ENCODE assay signal across 3 cellular contexts in genomic region chr15:77171568-77171967, GRCh38.
TF ChIP-seq lines count a peak whose summit lies in the region.

No MANE protein-coding gene starts in this region.

TF ChIP-seq in HepG2, 621 proteins besides CTCF, POLR2A, EP300 and RAD21:
- TF ChIP-seq ZNF768 (CRISPR knock-in tag; IDR thresholded peaks at IDR 0.05) = no peak
- no peak for TF ChIP-seq MYPOP (CRISPR knock-in tag; IDR thresholded peaks at IDR 0.05)
- TF ChIP-seq, protein P1, sequence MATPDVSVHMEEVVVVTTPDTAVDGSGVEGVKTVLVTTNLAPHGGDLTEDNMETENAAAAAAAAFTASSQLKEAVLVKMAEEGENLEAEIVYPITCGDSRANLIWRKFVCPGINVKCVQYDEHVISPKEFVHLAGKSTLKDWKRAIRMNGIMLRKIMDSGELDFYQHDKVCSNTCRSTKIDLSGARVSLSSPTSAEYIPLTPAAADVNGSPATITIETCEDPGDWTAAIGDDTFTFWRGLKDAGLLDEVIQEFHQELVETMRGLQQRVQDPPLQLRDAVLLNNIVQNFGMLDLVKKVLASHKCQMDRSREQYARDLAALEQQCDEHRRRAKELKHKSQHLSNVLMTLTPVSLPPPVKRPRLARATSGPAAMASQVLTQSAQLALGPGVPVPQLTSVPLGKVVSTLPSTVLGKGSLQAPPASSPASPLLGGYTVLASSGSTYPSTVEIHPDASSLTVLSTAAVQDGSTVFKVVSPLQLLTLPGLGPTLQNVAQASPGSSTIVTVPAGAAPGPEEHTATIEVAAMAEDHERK (CRISPR knock-in tag; IDR thresholded peaks at IDR 0.05; ENCODE audit: low read depth) = no peak
- 0 out of 2 replicates have a peak, but pooled peaks have one; percentile 15 for TF ChIP-seq CEBPB (IDR thresholded peaks at IDR 0.05; ENCODE audit: borderline replicate concordance, low read depth, low read length)
- TF ChIP-seq ELF1 (CRISPR knock-in tag; IDR thresholded peaks at IDR 0.05) = no peak
- no peak for TF ChIP-seq RNF2 (conservative IDR thresholded peaks at IDR 0.05; ENCODE audit: low read depth)

TF ChIP-seq in IMR-90, 13 proteins besides CTCF, POLR2A, EP300 and RAD21:
- TF ChIP-seq BHLHE40 (IDR thresholded peaks at IDR 0.05; ENCODE audit: low read depth, low read length) (no peak), CEBPB (IDR thresholded peaks at IDR 0.05; ENCODE audit: low read depth, low read length) (peak; percentile 61)

TF ChIP-seq in K562, 482 proteins besides CTCF, POLR2A, EP300 and RAD21:
- TF ChIP-seq ZNF639 (CRISPR knock-in tag; conservative IDR thresholded peaks at IDR 0.05 in 1 of 2, IDR thresholded peaks at IDR 0.05 in 1 of 2) = no peak
- no peak for TF ChIP-seq ZNF583 (CRISPR knock-in tag; IDR thresholded peaks at IDR 0.05)
- no peak for TF ChIP-seq KAT2B (IDR thresholded peaks at IDR 0.05; ENCODE audit: low read depth, low read length)
- TF ChIP-seq CEBPB (tag; IDR thresholded peaks at IDR 0.05) = peak; percentile 46; the same call in 1 of the 2 replicates
- TF ChIP-seq CEBPG (CRISPR knock-in tag; IDR thresholded peaks at IDR 0.05) = no peak
- TF ChIP-seq CEBPG (tag; conservative IDR thresholded peaks at IDR 0.05 in 1 of 2, IDR thresholded peaks at IDR 0.05 in 1 of 2) = peak in 1 of 2 experiments; percentile 56; a peak in 1 of 4 replicates
- TF ChIP-seq GABPB1 (CRISPR knock-in tag; IDR thresholded peaks at IDR 0.05) = no peak
- no peak for TF ChIP-seq ZNF407 (IDR thresholded peaks at IDR 0.05; ENCODE audit: low read depth)
- no peak for TF ChIP-seq ZNF695 (CRISPR knock-in tag; IDR thresholded peaks at IDR 0.05)
